In genomic region chr17:7383742-7384488, GRCh38 we compare ENCODE assay signal across 7 cellular contexts. TPM values are rescaled to one million over a fixed set of nuclear protein-coding genes. Genes with fewer than 3 reads are reported as not detected.
DNase-seq lines count a peak whose midpoint lies in the region; ATAC-seq and TF ChIP-seq lines count a peak whose summit lies in the region.
"Had no signal": no experiment of that assay in that cellular context is flagged by ENCODE, and none has a peak within 500 bp of the region (broad histone marks: within the 10 kb centered on the region; RNA-seq: fewer than 3 reads in every experiment).

No MANE protein-coding gene starts in this region.

- H3K27ac Mint-ChIP-seq in activated naive CD4-positive, alpha-beta T cell treated with anti-CD3 and anti-CD28 coated beads, Interleukin-2, amount 50 U/mL, for 72 hours, result peak overlapping the region in 1 of 2 donors; percentile 54
- no peak overlapping the region for H3K27ac Mint-ChIP-seq in type B pancreatic cell

- H3K9me3 Mint-ChIP-seq in activated naive CD4-positive, alpha-beta T cell treated with anti-CD3 and anti-CD28 coated beads, Interleukin-2, amount 50 U/mL, for 72 hours, result peaks cover 0 to 6% of the 10 kb centered on the region in 2 donors
- H3K9me3 Mint-ChIP-seq in type B pancreatic cell, result peaks cover 5% of the 10 kb centered on the region

- H3K27me3 Mint-ChIP-seq in type B pancreatic cell, result peaks cover 45% of the 10 kb centered on the region

- H3K4me1 Mint-ChIP-seq in type B pancreatic cell (ENCODE audit: unreplicated experiment), result peaks cover 4% of the 10 kb centered on the region

- intact Hi-C loops in mucosa of descending colon (cut with DNase I, micrococcal nuclease), result no loop called here

- peaks cover 7% of the 10 kb centered on the region for H3K4me1 ChIP-seq in mucosa of descending colon (ENCODE audit: low read depth)

- H3K4me3 ChIP-seq in GM08714 (ENCODE audit: low read length), result peak overlapping the region; percentile 44; the same call in 1 of the 2 replicates
- H3K4me3 ChIP-seq in mucosa of descending colon, result no peak overlapping the region

- no peaks in the 10 kb centered on the region for H3K9me3 ChIP-seq in mucosa of descending colon

- TF ChIP-seq CTCF in mucosa of descending colon (IDR thresholded peaks at IDR 0.05) (no peak), type B pancreatic cell (conservative IDR thresholded peaks at IDR 0.05) (no peak)

- H3K4me3 Mint-ChIP-seq in type B pancreatic cell, result peak overlapping the region; percentile 57

- H3K36me3 Mint-ChIP-seq in activated naive CD4-positive, alpha-beta T cell treated with anti-CD3 and anti-CD28 coated beads, Interleukin-2, amount 50 U/mL, for 72 hours, result peaks cover 0 to 6% of the 10 kb centered on the region in 2 donors
- peaks cover 4% of the 10 kb centered on the region for H3K36me3 Mint-ChIP-seq in type B pancreatic cell

- DNase-seq in NAMALWA (ENCODE audit: low spot score), result peak; percentile 63
- DNase-seq in activated naive CD4-positive, alpha-beta T cell treated with anti-CD3 and anti-CD28 coated beads, Interleukin-2, amount 50 U/mL, for 72 hours (ENCODE audit: low spot score in 2 of 2), result peak; percentile 79 to 80
- DNase-seq in mucosa of descending colon, result peak; percentile 50 to 76 (median 68)
- DNase-seq in type B pancreatic cell (ENCODE audit: extremely low spot score, unreplicated experiment), result no peak

- peak; percentile 99 for ATAC-seq in activated naive CD4-positive, alpha-beta T cell treated with anti-CD3 and anti-CD28 coated beads, Interleukin-2, amount 50 U/mL, for 72 hours
- peak; percentile 59 for ATAC-seq in mucosa of descending colon
- ATAC-seq in HG02884 (IDR thresholded peaks at IDR 0.05; ENCODE audit: unreplicated experiment), result no peak

- H3K36me3 ChIP-seq in mucosa of descending colon (ENCODE audit: low read depth), result no peaks in the 10 kb centered on the region

RNA-seq across cellular contexts. Expression of gene TNK1, which starts 3.0 kb away (rescaled TPM):
- total RNA-seq in activated naive CD4-positive, alpha-beta T cell treated with anti-CD3 and anti-CD28 coated beads, Interleukin-2, amount 50 U/mL, for 72 hours, result 1 to 10 TPM; 2.7 to 5.3 TPM
- total RNA-seq in mucosa of descending colon (10 to 100 TPM; 16.4 to 29.5 (median 20.7) TPM), type B pancreatic cell (ENCODE audit: low replicate concordance) (6.6 and 11.5 TPM in 2 replicates)
- total RNA-seq: LHCN-M2 had no signal

RNA-seq across cellular contexts. Expression of gene PLSCR3, which starts 10.4 kb away (rescaled TPM):
- total RNA-seq in activated naive CD4-positive, alpha-beta T cell treated with anti-CD3 and anti-CD28 coated beads, Interleukin-2, amount 50 U/mL, for 72 hours, result 10 to 100 TPM; 58.2 to 77.5 TPM
- total RNA-seq in mucosa of descending colon (10 to 100 TPM in 2 of 3 donors, 1 to 10 TPM in 1; 5.5 to 21.6 (median 16.4) TPM), type B pancreatic cell (ENCODE audit: low replicate concordance) (39.8 and 55.8 TPM in 2 replicates)

RNA-seq across cellular contexts. Expression of gene TMEM256, which starts 20.0 kb away (rescaled TPM):
- total RNA-seq in activated naive CD4-positive, alpha-beta T cell treated with anti-CD3 and anti-CD28 coated beads, Interleukin-2, amount 50 U/mL, for 72 hours, result 100 to 1,000 TPM in 1 of 2 donors, 10 to 100 TPM in 1; 78.9 to 114 TPM
- total RNA-seq in mucosa of descending colon, result 10 to 100 TPM; 51.9 to 85.1 (median 64.9) TPM
- total RNA-seq in type B pancreatic cell (ENCODE audit: low replicate concordance), result 89.8 and 90.3 TPM in 2 replicates

RNA-seq across cellular contexts. Expression of gene NLGN2, which starts 23.7 kb away (rescaled TPM):
- total RNA-seq in activated naive CD4-positive, alpha-beta T cell treated with anti-CD3 and anti-CD28 coated beads, Interleukin-2, amount 50 U/mL, for 72 hours, result 10 to 100 TPM; 14.5 to 15.8 TPM
- 10 to 100 TPM in 1 of 3 donors, 1 to 10 TPM in 2; 2.9 to 38.0 (median 6.7) TPM for total RNA-seq in mucosa of descending colon
- total RNA-seq in type B pancreatic cell (ENCODE audit: low replicate concordance), result 15.0 and 68.4 TPM in 2 replicates

RNA-seq across cellular contexts. Expression of gene TMEM95, which starts 29.0 kb away (rescaled TPM):
- under 1 TPM in 1 of 2 donors, not detected in 1; 0.21 TPM for total RNA-seq in activated naive CD4-positive, alpha-beta T cell treated with anti-CD3 and anti-CD28 coated beads, Interleukin-2, amount 50 U/mL, for 72 hours
- total RNA-seq in mucosa of descending colon (under 1 TPM in 1 of 3 donors, not detected in 2; 0.26 TPM), type B pancreatic cell (ENCODE audit: low replicate concordance) (not detected in 2 replicates)
- total RNA-seq: LHCN-M2 had no signal
